Comparison of ENCODE assay signal across 19 cellular contexts in genomic region chr19:34335914-34336313, GRCh38. TPM values are rescaled to one million over a fixed set of nuclear protein-coding genes. Genes with fewer than 3 reads are reported as not detected.
DNase-seq lines count a peak whose midpoint lies in the region; ATAC-seq, FAIRE-seq and TF ChIP-seq lines count a peak whose summit lies in the region.
"Had no signal": no experiment of that assay in that cellular context is flagged by ENCODE, and none has a peak within 500 bp of the region (broad histone marks: within the 10 kb centered on the region; RNA-seq: fewer than 3 reads in every experiment).

No MANE protein-coding gene starts in this region.

- no peaks in the 10 kb centered on the region for H3K79me2 ChIP-seq in HepG2 (ENCODE audit: insufficient read depth, low read length)

- in situ Hi-C loops in HepG2 (cut with HindIII; ENCODE audit: extremely low pct_ligation_motif_present, low pct_unique_long_range_greater_than_20kb) = no loop called here

- H3K4me2 ChIP-seq in HepG2 (ENCODE audit: low read depth, low read length) = no peak overlapping the region; the same call in 1 of the 2 replicates

- no peak for TF ChIP-seq CTCF in HEK293 (tag by site-specific recombination; IDR thresholded peaks at IDR 0.05)
- no peak for TF ChIP-seq CTCF in RWPE1 (conservative IDR thresholded peaks at IDR 0.05; ENCODE audit: low read depth)
- no peak for TF ChIP-seq CTCF in HepG2 (CRISPR knock-in tag; IDR thresholded peaks at IDR 0.05)

- CTCF ChIA-PET in HEK293 (lab: Yijun Ruan, JAX) = interaction anchor here (0.6 to 10.6 kb wide), 24 partner anchors 10 to 1043 kb away, joined by 3 to 90 read pairs (median 4); no protein-coding TSS in a partner anchor
- CTCF ChIA-PET in RWPE1 (lab: Yijun Ruan, JAX) = interaction anchor here (0.5 to 1.8 kb wide), 9 partner anchors 10 to 471 kb away, joined by 3 to 8 read pairs (median 5); no protein-coding TSS in a partner anchor
- CTCF ChIA-PET in HepG2 (lab: Yijun Ruan, JAX; ENCODE audit: low intra/inter-chr PET ratio, low total read pairs) = interaction anchor here (1.8 kb wide), 1 partner anchor 94 kb away, joined by 15 read pairs; no protein-coding TSS in a partner anchor

- TF ChIP-seq EP300 in HepG2 (IDR thresholded peaks at IDR 0.05; ENCODE audit: low read depth in 2 of 2, low read length in 2 of 2) (peak in 1 of 2 experiments; percentile 26; a peak in 1 of 4 replicates), HepG2 (CRISPR knock-in tag; IDR thresholded peaks at IDR 0.05; ENCODE audit: borderline replicate concordance) (no peak)

- no peak for DNase-seq in RWPE1 (ENCODE audit: low spot score)
- DNase-seq in HepG2 (ENCODE audit: low spot score) = peak; percentile 57
- DNase-seq in RKO (ENCODE audit: low spot score) = no peak
- no peak for DNase-seq in activated T-cell treated with anti-CD3 and anti-CD28 coated beads, Interleukin-2, amount 50 U/mL, for 48 hours
- DNase-seq: ACHN; BE2C; C1 segment of cervical spinal cord; Caco-2; CD4-positive, CD25-positive, alpha-beta regulatory T cell; H9 had no signal

- H3K36me3 ChIP-seq in HEK293 (ENCODE audit: control insufficient read depth in 2 of 2, insufficient read depth in 1 of 2, low read length in 2 of 2) (peaks cover 77 to 83% of the 10 kb centered on the region in 2 experiments), HepG2 (replicated peaks in 1 of 2; ENCODE audit: control insufficient read depth in 1 of 2, insufficient read depth in 2 of 2, low read length in 2 of 2) (peaks cover 19 to 67% of the 10 kb centered on the region in 2 experiments)

- no TSS peak for BruUV-seq in HepG2 (replicated peaks; lab: Mats Ljungman, UMichigan)

- ATAC-seq in HepG2 (peak; percentile 84), HG03280 (IDR thresholded peaks at IDR 0.05; ENCODE audit: unreplicated experiment) (no peak)

- H3K27ac ChIP-seq in HEK293 (ENCODE audit: extremely low read depth, low read depth, low read length) (no peak overlapping the region), RWPE1 (peak overlapping the region; percentile 37; the same call in 1 of the 2 replicates), HepG2 (ENCODE audit: extremely low read length, insufficient read depth, low read length) (peak overlapping the region; percentile 53)
- H3K27ac ChIP-seq: HL-60 had no signal

- FAIRE-seq in HepG2 (lab: Jason Lieb, UNC) = peak; percentile 77
- FAIRE-seq: A204.1, D721Med, G401.6, GM12891, GM19239, H1 had no signal

- no peak overlapping the region for H2AFZ ChIP-seq in HepG2 (ENCODE audit: low read length)

- no peak for TF ChIP-seq POLR2A in HepG2 (IDR thresholded peaks at IDR 0.05; ENCODE audit: insufficient read depth in 1 of 2, low read depth in 2 of 2, low read length in 2 of 2)

- H3K4me3 ChIP-seq in HEK293 (ENCODE audit: low read depth, low read length) (no peak overlapping the region), HepG2 (replicated peaks in 1 of 3; ENCODE audit: insufficient read depth in 1 of 3, low read depth in 2 of 3, low read length in 3 of 3) (no peak overlapping the region)

- no peaks in the 10 kb centered on the region for H3K9me3 ChIP-seq in HEK293 (ENCODE audit: control insufficient read depth, insufficient read depth, low read depth, low read length)
- H3K9me3 ChIP-seq in HepG2 (ENCODE audit: low read length) = no peaks in the 10 kb centered on the region
- H3K9me3 ChIP-seq: BE2C, Caco-2 had no signal

- no peak overlapping the region for H3K9ac ChIP-seq in HepG2 (ENCODE audit: insufficient read depth, low read depth, low read length)

- H3K27me3 ChIP-seq in HepG2 (ENCODE audit: control insufficient read depth in 1 of 2, insufficient read depth in 2 of 2, low read length in 2 of 2) = no peaks in the 10 kb centered on the region
- H3K27me3 ChIP-seq: BE2C had no signal

- 76% methylated on average over 3 of the region's 3 CpGs for WGBS in HepG2 (ENCODE audit: low lambda C conversion rate)

- intact Hi-C loops in HepG2 (cut with micrococcal nuclease; ENCODE audit: unreplicated experiment) = loop anchor here (1.0 kb wide), 1 partner anchor 95 kb away; no protein-coding TSS in a partner anchor

- H3K4me1 ChIP-seq in HEK293 (ENCODE audit: control insufficient read depth, insufficient read depth, low read length) = no peaks in the 10 kb centered on the region; the same call in 1 of the 2 replicates
- peaks cover 18% of the 10 kb centered on the region for H3K4me1 ChIP-seq in HepG2 (ENCODE audit: insufficient read depth, low read length)
- H3K4me1 ChIP-seq: BE2C, Caco-2 had no signal

- TF ChIP-seq RAD21 in HepG2 (CRISPR knock-in tag; IDR thresholded peaks at IDR 0.05) = no peak

- POLR2A ChIA-PET in HEK293 (lab: Yijun Ruan, JAX) (no interaction called here), RWPE1 (lab: Yijun Ruan, JAX; ENCODE audit: low non-redundant PET) (no interaction called here), HepG2 (lab: Yijun Ruan, JAX) (no interaction called here)

- no peaks in the 10 kb centered on the region for H4K20me1 ChIP-seq in HepG2 (ENCODE audit: insufficient read depth, low read length)

TF ChIP-seq in HEK293, 187 proteins besides CTCF, POLR2A, EP300 and RAD21:
- no peak for TF ChIP-seq ZFP41 (tag by site-specific recombination; IDR thresholded peaks at IDR 0.05; ENCODE audit: borderline replicate concordance)
- no peak for TF ChIP-seq ZNF112 (tag by site-specific recombination; IDR thresholded peaks at IDR 0.05)
- TF ChIP-seq ZNF654 (tag by site-specific recombination; IDR thresholded peaks at IDR 0.05; ENCODE audit: low read depth) = no peak; the same call in 1 of the 2 replicates
- TF ChIP-seq HOXD13 (CRISPR knock-in tag; IDR thresholded peaks at IDR 0.05; ENCODE audit: borderline replicate concordance) = no peak
- no peak for TF ChIP-seq ZNF670 (tag by site-specific recombination; IDR thresholded peaks at IDR 0.05; ENCODE audit: low read depth)
- TF ChIP-seq ZNF184 (tag by site-specific recombination; IDR thresholded peaks at IDR 0.05) = 0 out of 2 replicates have a peak, but pooled peaks have one; percentile 29
- TF ChIP-seq, protein P1, sequence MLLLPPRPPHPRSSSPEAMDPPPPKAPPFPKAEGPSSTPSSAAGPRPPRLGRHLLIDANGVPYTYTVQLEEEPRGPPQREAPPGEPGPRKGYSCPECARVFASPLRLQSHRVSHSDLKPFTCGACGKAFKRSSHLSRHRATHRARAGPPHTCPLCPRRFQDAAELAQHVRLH (tag by site-specific recombination; IDR thresholded peaks at IDR 0.05) = no peak

TF ChIP-seq in HepG2, 621 proteins besides CTCF, POLR2A, EP300 and RAD21 (continues in another document):
- 0 out of 2 replicates have a peak, but pooled peaks have one; percentile 35 for TF ChIP-seq NR2C2 (CRISPR knock-in tag; IDR thresholded peaks at IDR 0.05; ENCODE audit: borderline replicate concordance)
- no peak for TF ChIP-seq GRHL1 (CRISPR knock-in tag; conservative IDR thresholded peaks at IDR 0.05)
- TF ChIP-seq, protein P2, sequence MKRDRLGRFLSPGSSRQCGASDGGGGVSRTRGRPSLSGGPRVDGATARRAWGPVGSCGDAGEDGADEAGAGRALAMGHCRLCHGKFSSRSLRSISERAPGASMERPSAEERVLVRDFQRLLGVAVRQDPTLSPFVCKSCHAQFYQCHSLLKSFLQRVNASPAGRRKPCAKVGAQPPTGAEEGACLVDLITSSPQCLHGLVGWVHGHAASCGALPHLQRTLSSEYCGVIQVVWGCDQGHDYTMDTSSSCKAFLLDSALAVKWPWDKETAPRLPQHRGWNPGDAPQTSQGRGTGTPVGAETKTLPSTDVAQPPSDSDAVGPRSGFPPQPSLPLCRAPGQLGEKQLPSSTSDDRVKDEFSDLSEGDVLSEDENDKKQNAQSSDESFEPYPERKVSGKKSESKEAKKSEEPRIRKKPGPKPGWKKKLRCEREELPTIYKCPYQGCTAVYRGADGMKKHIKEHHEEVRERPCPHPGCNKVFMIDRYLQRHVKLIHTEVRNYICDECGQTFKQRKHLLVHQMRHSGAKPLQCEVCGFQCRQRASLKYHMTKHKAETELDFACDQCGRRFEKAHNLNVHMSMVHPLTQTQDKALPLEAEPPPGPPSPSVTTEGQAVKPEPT (CRISPR knock-in tag; IDR thresholded peaks at IDR 0.05; ENCODE audit: low read depth) = no peak

RNA-seq across cellular contexts. Expression of gene GPI, which starts 29.1 kb away (rescaled TPM):
- 167 and 207 TPM in 2 replicates for total RNA-seq in HepG2 (2016; rRNA removed; fragmentation: Illumina TruSeq; extraction: Trizol)
- total RNA-seq in HepG2 (2016; cell fraction: cytosol; rRNA removed; fragmentation: Illumina TruSeq; extraction: Trizol; ENCODE audit: low read depth) = 57.7 and 63.3 TPM in 2 replicates
- total RNA-seq in HepG2 (2016; cell fraction: insoluble cytoplasmic fraction; rRNA removed; fragmentation: Illumina TruSeq; extraction: Trizol) = 170 and 179 TPM in 2 replicates
- total RNA-seq in HepG2 (2016; cell fraction: membrane; rRNA removed; fragmentation: Illumina TruSeq; extraction: Trizol) = 117 and 119 TPM in 2 replicates
- total RNA-seq in HepG2 (2016; cell fraction: nucleus; rRNA removed; fragmentation: Illumina TruSeq; extraction: Trizol) = 102 and 114 TPM in 2 replicates
- polyA plus RNA-seq in HepG2 (2011; rRNA removed) = 115 and 147 TPM in 2 replicates
- polyA plus RNA-seq in HepG2 (2011; cell fraction: cytosol; rRNA removed) = 137 and 170 TPM in 2 replicates
- 307 and 407 TPM in 2 replicates for polyA plus RNA-seq in HepG2 (2011; cell fraction: nucleus; rRNA removed)
- 311 and 360 TPM in 2 replicates for polyA plus RNA-seq in HepG2 (2012)
- polyA plus RNA-seq in HepG2 (2016; cell fraction: cytosol; fragmentation: Illumina TruSeq; extraction: Trizol; ENCODE audit: low read depth) = 97.4 and 105 TPM in 2 replicates
- 183 and 254 TPM in 2 replicates for polyA plus RNA-seq in HepG2 (2016; cell fraction: insoluble cytoplasmic fraction; fragmentation: Illumina TruSeq; extraction: Trizol; ENCODE audit: low read depth)
- polyA plus RNA-seq in HepG2 (2016; cell fraction: membrane; fragmentation: Illumina TruSeq; extraction: Trizol; ENCODE audit: low read depth) = 113 and 126 TPM in 2 replicates
- 173 and 188 TPM in 2 replicates for polyA plus RNA-seq in HepG2 (2016; cell fraction: nucleus; fragmentation: Illumina TruSeq; extraction: Trizol; ENCODE audit: insufficient read depth, low read depth)
- 301 and 307 TPM in 2 replicates for polyA minus RNA-seq in HepG2 (2011; rRNA and poly(A)+ RNA removed; ENCODE audit: low replicate concordance)
- polyA minus RNA-seq in HepG2 (2011; cell fraction: cytosol; rRNA and poly(A)+ RNA removed) = 278 and 286 TPM in 2 replicates
- polyA minus RNA-seq in HepG2 (2011; cell fraction: nucleus; rRNA and poly(A)+ RNA removed) = 125 and 126 TPM in 2 replicates

Comparison
In these comparisons a context has a peak if more than half of its experiments do, and no peak if none do; other contexts are left out.
1. Of the 63 proteins assayed by ChIP-seq in both HepG2 and HEK293: peak only in HepG2: ZNF362; only in HEK293: none; in both: none; in neither: 62.